ENCODE assay signal across 16 cellular contexts in genomic region chr10:6840766-6841165, GRCh38.
DNase-seq lines count a peak whose midpoint lies in the region; ATAC-seq and TF ChIP-seq lines count a peak whose summit lies in the region.
"Had no signal": no experiment of that assay in that cellular context is flagged by ENCODE, and none has a peak within 500 bp of the region (broad histone marks: within the 10 kb centered on the region; RNA-seq: fewer than 3 reads in every experiment).

No MANE protein-coding gene starts in this region.

- DNase-seq in Daoy (ENCODE audit: low read depth) (peak; percentile 30), HFF-Myc (ENCODE audit: extremely low read depth, low read depth) (peak; percentile 68), astrocyte of the hippocampus (ENCODE audit: low read depth, low spot score) (peak; percentile 26), non-pigmented ciliary epithelial cell (ENCODE audit: low read depth) (peak; percentile 1), lower lobe of right lung (no peak), SHP77 treated with DMSO at 0.1 percent for 48 hours (lab: John Stamatoyannopoulos, UW) (no peak), NCI-H226 (no peak)
- DNase-seq: activated CD4-positive, alpha-beta T cell treated with anti-CD3 and anti-CD28 coated beads for 48 hours; COR-L47; H9; NCI-H2171 treated with DMSO at 0.1 percent for 48 hours; small intestine; T-cell had no signal

- H3K4me1 ChIP-seq in lower lobe of right lung: no peaks in the 10 kb centered on the region
- H3K4me1 ChIP-seq: neural progenitor cell, suprapubic skin had no signal

- no peak overlapping the region for H3K27ac ChIP-seq in lower lobe of right lung
- H3K27ac ChIP-seq: cardiac muscle cell, neural progenitor cell, suprapubic skin had no signal

- H3K4me3 ChIP-seq in HFF-Myc (replicated peaks; ENCODE audit: low read depth, low read length) (no peak overlapping the region), lower lobe of right lung (no peak overlapping the region)
- H3K4me3 ChIP-seq: cardiac muscle cell, neural progenitor cell, suprapubic skin had no signal

- H3K27me3 ChIP-seq in lower lobe of right lung (ENCODE audit: low read depth): no peaks in the 10 kb centered on the region
- H3K27me3 ChIP-seq: cardiac muscle cell, neural progenitor cell, suprapubic skin had no signal

- TF ChIP-seq CTCF in HFF-Myc (IDR thresholded peaks at IDR 0.05; ENCODE audit: low read depth, low read length, missing control alignments) (no peak), lower lobe of right lung (IDR thresholded peaks at IDR 0.05) (no peak)

- H3K9me3 ChIP-seq in lower lobe of right lung: no peaks in the 10 kb centered on the region
- H3K9me3 ChIP-seq: suprapubic skin had no signal

- no peak for ATAC-seq in lower lobe of right lung
- ATAC-seq: T-cell had no signal

- intact Hi-C loops in lower lobe of right lung (cut with DNase I): no loop called here

- H3K36me3 ChIP-seq in lower lobe of right lung: no peaks in the 10 kb centered on the region
- H3K36me3 ChIP-seq: cardiac muscle cell, neural progenitor cell, suprapubic skin had no signal

Comparison
In these comparisons a context has a peak if more than half of its experiments do, and no peak if none do; other contexts are left out.
1. DNase-seq: peak in Daoy (single experiment), HFF-Myc (single experiment), astrocyte of the hippocampus (single experiment) and non-pigmented ciliary epithelial cell (single experiment); none in lower lobe of right lung (single experiment), SHP77 treated with DMSO at 0.1 percent for 48 hours (single experiment) and NCI-H226 (single experiment).